ENCODE assay signal across 27 cellular contexts in the genomic region with DNA sequence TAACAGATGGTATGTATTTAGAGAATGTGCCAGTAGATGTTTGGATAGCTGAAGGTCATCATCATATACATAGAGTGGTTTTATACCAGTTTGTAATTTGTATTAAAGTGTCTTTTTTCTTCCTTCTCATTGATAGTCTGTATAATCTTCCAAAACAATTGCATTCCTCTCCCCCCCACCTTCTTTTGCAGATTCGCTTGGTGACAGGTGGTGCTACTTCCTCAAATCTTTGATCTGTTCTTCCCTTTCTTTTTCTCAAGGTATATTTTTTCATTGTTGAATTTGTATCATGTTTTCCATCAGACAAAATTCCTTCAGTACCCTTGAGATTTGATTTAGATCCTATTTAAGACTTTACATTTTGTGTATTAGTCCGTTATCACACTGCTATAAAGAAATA.
"Had no signal": no experiment of that assay in that cellular context is flagged by ENCODE, and none has a peak within 500 bp of the region (broad histone marks: within the 10 kb centered on the region; RNA-seq: fewer than 3 reads in every experiment).

No MANE protein-coding gene starts in this region.

- H3K27me3 ChIP-seq: adrenal gland, SJCRH30 had no signal

- ATAC-seq: Panc1 had no signal

- H3K36me3 ChIP-seq: adrenal gland had no signal

- H3K4me2 ChIP-seq: KMS-11, SK-N-SH had no signal

- H3K27me3 Mint-ChIP-seq: activated CD4-positive, alpha-beta memory T cell treated with anti-CD3 and anti-CD28 coated beads, Interleukin-2, amount 10 ng/mL, durations not matched to agents 7 days and 5 days; activated CD4-positive, alpha-beta T cell treated with anti-CD3 and anti-CD28 coated beads, Interleukin-2, amount 10 ng/mL, durations not matched to agents 7 days and 5 days; activated naive CD8-positive, alpha-beta T cell treated with anti-CD3 and anti-CD28 coated beads for 36 hours had no signal

- H3K27ac Mint-ChIP-seq: activated CD4-positive, alpha-beta memory T cell treated with anti-CD3 and anti-CD28 coated beads, Interleukin-2, amount 10 ng/mL, durations not matched to agents 7 days and 5 days; activated CD4-positive, alpha-beta T cell treated with anti-CD3 and anti-CD28 coated beads, Interleukin-2, amount 10 ng/mL, durations not matched to agents 7 days and 5 days; activated naive CD8-positive, alpha-beta T cell treated with anti-CD3 and anti-CD28 coated beads for 36 hours had no signal

- H3K9me2 ChIP-seq: SK-N-SH had no signal

- H3K27ac ChIP-seq: adrenal gland, KMS-11, RWPE1, SJCRH30 had no signal

- H3K4me1 ChIP-seq: adrenal gland, SJCRH30 had no signal

- H3K4me3 ChIP-seq: adrenal gland, SJCRH30 had no signal

- H3K4me3 Mint-ChIP-seq: activated CD4-positive, alpha-beta memory T cell treated with anti-CD3 and anti-CD28 coated beads, Interleukin-2, amount 10 ng/mL, durations not matched to agents 7 days and 5 days; activated CD4-positive, alpha-beta T cell treated with anti-CD3 and anti-CD28 coated beads, Interleukin-2, amount 10 ng/mL, durations not matched to agents 7 days and 5 days; activated naive CD8-positive, alpha-beta T cell treated with anti-CD3 and anti-CD28 coated beads for 36 hours had no signal

- DNase-seq: activated CD4-positive, alpha-beta memory T cell treated with anti-CD3 and anti-CD28 coated beads, Interleukin-2, amount 10 ng/mL, durations not matched to agents 7 days and 5 days; activated CD4-positive, alpha-beta T cell treated with anti-CD3 and anti-CD28 coated beads for 1 hour; activated CD4-positive, alpha-beta T cell treated with anti-CD3 and anti-CD28 coated beads, Interleukin-2, amount 10 ng/mL, durations not matched to agents 7 days and 5 days; activated effector memory CD4-positive, alpha-beta T cell treated with Interleukin-2 at 50 U/mL for 16 hours; activated naive CD4-positive, alpha-beta T cell; activated naive CD8-positive, alpha-beta T cell treated with anti-CD3 and anti-CD28 coated beads for 36 hours; activated T-cell treated with anti-CD3 and anti-CD28 coated beads for 4 hours; adrenal gland; anterior cingulate cortex; cerebellar nuclear complex; NCI-H1105; NCI-H1436; NCI-H1694 treated with DMSO at 0.1 percent for 48 hours; NCI-H2029 treated with DMSO at 0.1 percent for 48 hours; NCI-H345; NCI-H510A; NCI-H526 treated with DMSO at 0.1 percent for 48 hours; NCI-H82; NK-92 treated with Interleukin-12 subunit alpha and Interleukin-12 subunit beta, amount 100 ng/mL, for 24 hours; OCI-M1; Right ventricle myocardium superior; SJCRH30; SK-N-SH; T-helper 1 cell had no signal

- H3K9me3 ChIP-seq: SJCRH30, SK-N-SH had no signal
